ENCODE assay signal across 11 cellular contexts in the genomic region with DNA sequence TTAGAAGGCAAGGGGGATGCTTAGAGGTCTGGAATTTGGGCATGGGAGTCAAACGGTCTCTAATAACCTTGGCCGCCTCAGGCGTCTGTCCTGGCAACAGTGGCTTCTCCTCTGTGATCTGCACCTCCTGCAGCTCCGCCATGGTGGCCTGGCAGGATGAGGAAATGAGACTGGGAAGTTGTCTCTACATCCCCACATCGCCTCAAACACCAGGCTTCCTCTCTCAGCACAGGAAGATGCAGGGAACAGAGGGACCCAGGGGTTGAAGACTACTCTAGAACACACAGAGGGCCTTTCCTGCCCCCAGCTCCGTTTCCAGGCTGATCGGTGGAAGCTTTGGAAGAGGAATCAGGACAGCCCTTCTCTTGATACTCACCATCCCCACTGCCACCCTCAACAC. TPM values are rescaled to one million over a fixed set of nuclear protein-coding genes. Genes with fewer than 3 reads are reported as not detected.
A peak's percentile ranks its signal among the peaks of the same experiment; 100 is the strongest.
DNase-seq lines count a peak whose midpoint lies in the region; ATAC-seq, FAIRE-seq and TF ChIP-seq lines count a peak whose summit lies in the region.
"Had no signal": no experiment of that assay in that cellular context is flagged by ENCODE, and none has a peak within 500 bp of the region (broad histone marks: within the 10 kb centered on the region; RNA-seq: fewer than 3 reads in every experiment).

No MANE protein-coding gene starts in this region.

- DNase-seq in C1 segment of cervical spinal cord (lab: John Stamatoyannopoulos, UW) = peak in 8 of 14 donors; percentile 13 to 53 (median 32)
- DNase-seq in WTC11 (ENCODE audit: low spot score) = no peak
- DNase-seq in kidney = no peak
- DNase-seq in psoas muscle = peak in 1 of 2 donors; percentile 69
- no peak for DNase-seq in iPS-NIHi7 (ENCODE audit: extremely low spot score)
- no peak for DNase-seq in H4 (ENCODE audit: low spot score)
- DNase-seq in superior temporal gyrus (ENCODE audit: extremely low spot score) = no peak
- DNase-seq: NCI-H2081; stimulated activated CD8-positive, alpha-beta memory T cell treated with anti-CD3 and anti-CD28 coated beads, Interleukin-4, amount 100 ng/mL, for 48 hours had no signal

- ATAC-seq in WTC11 (no peak), psoas muscle (no peak), GM18520 (IDR thresholded peaks at IDR 0.05; ENCODE audit: unreplicated experiment) (no peak)
- ATAC-seq: Panc1 had no signal

- H3K27me3 ChIP-seq in psoas muscle (ENCODE audit: insufficient read depth in 3 of 3, low read length in 2 of 3) = no peaks in the 10 kb centered on the region

- no peak for FAIRE-seq in kidney (lab: Jason Lieb, UNC)

- H3K4me1 Mint-ChIP-seq in WTC11 = peaks cover 39% of the 10 kb centered on the region

- H3K9ac ChIP-seq in kidney (ENCODE audit: low read length in 2 of 2) = peak overlapping the region in 1 of 2 donors; percentile 60

- intact Hi-C loops in kidney (cut with DNase I) = no loop called here
- intact Hi-C loops in psoas muscle (cut with DNase I) = no loop called here

- 6 to 12% (median 11%) methylated on average over 7 of the region's 7 CpGs for WGBS in psoas muscle, 3 donors

- peaks cover 6% of the 10 kb centered on the region; the same call in 1 of the 2 replicates for H3K36me3 Mint-ChIP-seq in WTC11

- no peak overlapping the region for H3K27ac Mint-ChIP-seq in WTC11

- H3K36me3 ChIP-seq in kidney (ENCODE audit: control insufficient read depth in 1 of 2, insufficient read depth in 2 of 2, low read length in 2 of 2) = peaks cover 14 to 16% of the 10 kb centered on the region in 2 donors
- H3K36me3 ChIP-seq in psoas muscle (ENCODE audit: insufficient read depth in 1 of 2, low read depth in 1 of 2) = peaks cover 2 to 46% of the 10 kb centered on the region in 2 donors

- POLR2A ChIA-PET in WTC11 (lab: Charles Lee) = interaction anchor here (1.1 to 2.3 kb wide), 3 partner anchors 8 to 48 kb away, joined by 3 to 7 read pairs (median 4); no protein-coding TSS in a partner anchor

- H3K27me3 Mint-ChIP-seq in WTC11 (ENCODE audit: low read depth) = peaks cover 35% of the 10 kb centered on the region

- CTCF ChIA-PET in WTC11 (lab: Charles Lee) = interaction anchor here (1.0 to 3.0 kb wide), 6 partner anchors 8 to 69 kb away, joined by 4 to 57 read pairs (median 8); no protein-coding TSS in a partner anchor

- TF ChIP-seq CTCF in WTC11 (IDR thresholded peaks at IDR 0.05) = no peak
- no peak for TF ChIP-seq CTCF in kidney (IDR thresholded peaks at IDR 0.05; ENCODE audit: borderline replicate concordance, extremely low read depth, insufficient read depth)
- no peak for TF ChIP-seq CTCF in psoas muscle (IDR thresholded peaks at IDR 0.05)

- no peaks in the 10 kb centered on the region for H3K9me3 ChIP-seq in kidney (ENCODE audit: control insufficient read depth in 1 of 2, low read length in 2 of 2)
- H3K9me3 ChIP-seq in psoas muscle = no peaks in the 10 kb centered on the region

- H3K4me1 ChIP-seq in kidney (ENCODE audit: control insufficient read depth in 1 of 2, insufficient read depth in 1 of 2, low read depth in 1 of 2, low read length in 2 of 2) = peaks cover 5 to 8% of the 10 kb centered on the region in 2 donors
- peaks cover 68% of the 10 kb centered on the region for H3K4me1 ChIP-seq in psoas muscle

- H3K9me3 Mint-ChIP-seq in WTC11 = no peaks in the 10 kb centered on the region

- H3K4me3 Mint-ChIP-seq in WTC11 = peak overlapping the region; percentile 79; the same call in 1 of the 2 replicates

- H3K4me3 ChIP-seq in kidney (ENCODE audit: low read length in 2 of 2) (peak overlapping the region; percentile 67 to 68), psoas muscle (peak overlapping the region; percentile 98)

- H3K27ac ChIP-seq in kidney (ENCODE audit: low read depth in 2 of 2, low read length in 2 of 2) = peak overlapping the region; percentile 43 to 83
- peak overlapping the region; percentile 98 for H3K27ac ChIP-seq in psoas muscle

TF ChIP-seq in WTC11, 78 proteins besides CTCF, POLR2A, EP300 and RAD21:
- TF ChIP-seq TCF7 (CRISPR knock-in tag; IDR thresholded peaks at IDR 0.05; ENCODE audit: low read depth) (no peak), RELA (CRISPR knock-in tag; IDR thresholded peaks at IDR 0.05; ENCODE audit: borderline replicate concordance) (no peak), NFATC4 (CRISPR knock-in tag; IDR thresholded peaks at IDR 0.05) (no peak), NR2C2 (CRISPR knock-in tag; IDR thresholded peaks at IDR 0.05) (no peak)
- TF ChIP-seq, protein P1, sequence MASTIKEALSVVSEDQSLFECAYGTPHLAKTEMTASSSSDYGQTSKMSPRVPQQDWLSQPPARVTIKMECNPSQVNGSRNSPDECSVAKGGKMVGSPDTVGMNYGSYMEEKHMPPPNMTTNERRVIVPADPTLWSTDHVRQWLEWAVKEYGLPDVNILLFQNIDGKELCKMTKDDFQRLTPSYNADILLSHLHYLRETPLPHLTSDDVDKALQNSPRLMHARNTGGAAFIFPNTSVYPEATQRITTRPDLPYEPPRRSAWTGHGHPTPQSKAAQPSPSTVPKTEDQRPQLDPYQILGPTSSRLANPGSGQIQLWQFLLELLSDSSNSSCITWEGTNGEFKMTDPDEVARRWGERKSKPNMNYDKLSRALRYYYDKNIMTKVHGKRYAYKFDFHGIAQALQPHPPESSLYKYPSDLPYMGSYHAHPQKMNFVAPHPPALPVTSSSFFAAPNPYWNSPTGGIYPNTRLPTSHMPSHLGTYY (CRISPR knock-in tag; IDR thresholded peaks at IDR 0.05) = no peak
- TF ChIP-seq, protein P2, sequence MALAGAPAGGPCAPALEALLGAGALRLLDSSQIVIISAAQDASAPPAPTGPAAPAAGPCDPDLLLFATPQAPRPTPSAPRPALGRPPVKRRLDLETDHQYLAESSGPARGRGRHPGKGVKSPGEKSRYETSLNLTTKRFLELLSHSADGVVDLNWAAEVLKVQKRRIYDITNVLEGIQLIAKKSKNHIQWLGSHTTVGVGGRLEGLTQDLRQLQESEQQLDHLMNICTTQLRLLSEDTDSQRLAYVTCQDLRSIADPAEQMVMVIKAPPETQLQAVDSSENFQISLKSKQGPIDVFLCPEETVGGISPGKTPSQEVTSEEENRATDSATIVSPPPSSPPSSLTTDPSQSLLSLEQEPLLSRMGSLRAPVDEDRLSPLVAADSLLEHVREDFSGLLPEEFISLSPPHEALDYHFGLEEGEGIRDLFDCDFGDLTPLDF (CRISPR knock-in tag; IDR thresholded peaks at IDR 0.05) = no peak
- TF ChIP-seq, protein P3, sequence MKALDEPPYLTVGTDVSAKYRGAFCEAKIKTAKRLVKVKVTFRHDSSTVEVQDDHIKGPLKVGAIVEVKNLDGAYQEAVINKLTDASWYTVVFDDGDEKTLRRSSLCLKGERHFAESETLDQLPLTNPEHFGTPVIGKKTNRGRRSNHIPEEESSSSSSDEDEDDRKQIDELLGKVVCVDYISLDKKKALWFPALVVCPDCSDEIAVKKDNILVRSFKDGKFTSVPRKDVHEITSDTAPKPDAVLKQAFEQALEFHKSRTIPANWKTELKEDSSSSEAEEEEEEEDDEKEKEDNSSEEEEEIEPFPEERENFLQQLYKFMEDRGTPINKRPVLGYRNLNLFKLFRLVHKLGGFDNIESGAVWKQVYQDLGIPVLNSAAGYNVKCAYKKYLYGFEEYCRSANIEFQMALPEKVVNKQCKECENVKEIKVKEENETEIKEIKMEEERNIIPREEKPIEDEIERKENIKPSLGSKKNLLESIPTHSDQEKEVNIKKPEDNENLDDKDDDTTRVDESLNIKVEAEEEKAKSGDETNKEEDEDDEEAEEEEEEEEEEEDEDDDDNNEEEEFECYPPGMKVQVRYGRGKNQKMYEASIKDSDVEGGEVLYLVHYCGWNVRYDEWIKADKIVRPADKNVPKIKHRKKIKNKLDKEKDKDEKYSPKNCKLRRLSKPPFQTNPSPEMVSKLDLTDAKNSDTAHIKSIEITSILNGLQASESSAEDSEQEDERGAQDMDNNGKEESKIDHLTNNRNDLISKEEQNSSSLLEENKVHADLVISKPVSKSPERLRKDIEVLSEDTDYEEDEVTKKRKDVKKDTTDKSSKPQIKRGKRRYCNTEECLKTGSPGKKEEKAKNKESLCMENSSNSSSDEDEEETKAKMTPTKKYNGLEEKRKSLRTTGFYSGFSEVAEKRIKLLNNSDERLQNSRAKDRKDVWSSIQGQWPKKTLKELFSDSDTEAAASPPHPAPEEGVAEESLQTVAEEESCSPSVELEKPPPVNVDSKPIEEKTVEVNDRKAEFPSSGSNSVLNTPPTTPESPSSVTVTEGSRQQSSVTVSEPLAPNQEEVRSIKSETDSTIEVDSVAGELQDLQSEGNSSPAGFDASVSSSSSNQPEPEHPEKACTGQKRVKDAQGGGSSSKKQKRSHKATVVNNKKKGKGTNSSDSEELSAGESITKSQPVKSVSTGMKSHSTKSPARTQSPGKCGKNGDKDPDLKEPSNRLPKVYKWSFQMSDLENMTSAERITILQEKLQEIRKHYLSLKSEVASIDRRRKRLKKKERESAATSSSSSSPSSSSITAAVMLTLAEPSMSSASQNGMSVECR (CRISPR knock-in tag; IDR thresholded peaks at IDR 0.05; ENCODE audit: borderline replicate concordance) = no peak

RNA-seq across cellular contexts. Expression of a gene that starts 1.7 kb away (rescaled TPM):
- total RNA-seq in WTC11 (2021) = 28.5 to 32.2 TPM (median 30.1 TPM) in 3 replicates
- 86.2 TPM for total RNA-seq in kidney
- 209 TPM for polyA plus RNA-seq in kidney (ENCODE audit: insufficient read depth, low read depth, low replicate concordance)
- total RNA-seq in psoas muscle = 100 to 1,000 TPM; 552 to 931 (median 770) TPM
- 1,000 to 10,000 TPM in 1 of 3 donors, 100 to 1,000 TPM in 2; 328 to 2,087 (median 762) TPM for polyA plus RNA-seq in psoas muscle
- 1.3 and 8.5 TPM in 2 replicates for total RNA-seq in H4 (2014; rRNA removed; shearing (Covaris generic))

RNA-seq across cellular contexts. Expression of a gene that starts 6.8 kb away (rescaled TPM):
- 0.35 to 0.60 TPM in 2 of 3 replicates, not detected in the other for total RNA-seq in WTC11 (2021)
- total RNA-seq in kidney = not detected
- 1.3 TPM for polyA plus RNA-seq in kidney (ENCODE audit: insufficient read depth, low read depth, low replicate concordance)
- 1 to 10 TPM in 3 of 4 donors, under 1 TPM in 1; 0.90 to 3.2 (median 2.5) TPM for total RNA-seq in psoas muscle
- polyA plus RNA-seq in psoas muscle = 1 to 10 TPM in 2 of 3 donors, not detected in 1; 1.3 to 2.0 TPM
- total RNA-seq in H4 (2014; rRNA removed; shearing (Covaris generic)) = not detected in 2 replicates

RNA-seq across cellular contexts. Expression of a gene that starts 11.4 kb away (rescaled TPM):
- total RNA-seq in WTC11 (2021) = not detected in 3 replicates
- not detected for total RNA-seq in kidney
- polyA plus RNA-seq in kidney (ENCODE audit: insufficient read depth, low read depth, low replicate concordance) = not detected
- total RNA-seq in psoas muscle = not detected
- polyA plus RNA-seq in psoas muscle = under 1 TPM in 1 of 3 donors, not detected in 2; 0.05 TPM
- not detected in 2 replicates for total RNA-seq in H4 (2014; rRNA removed; shearing (Covaris generic))

RNA-seq across cellular contexts. Expression of a gene that starts 19.0 kb away (rescaled TPM):
- not detected in 3 replicates for total RNA-seq in WTC11 (2021)
- total RNA-seq in kidney = not detected
- polyA plus RNA-seq in kidney (ENCODE audit: insufficient read depth, low read depth, low replicate concordance) = not detected
- under 1 TPM; 0.15 to 0.43 (median 0.28) TPM for total RNA-seq in psoas muscle
- polyA plus RNA-seq in psoas muscle = 1 to 10 TPM in 1 of 3 donors, under 1 TPM in 1, not detected in 1; 0.73 to 1.9 TPM
- total RNA-seq in H4 (2014; rRNA removed; shearing (Covaris generic)) = not detected in 2 replicates

RNA-seq across cellular contexts. Expression of a gene that starts 24.1 kb away (rescaled TPM):
- total RNA-seq in WTC11 (2021) (0.14 TPM in 1 of 3 replicates, not detected in the others), kidney (not detected), psoas muscle (not detected)
- polyA plus RNA-seq in kidney (ENCODE audit: insufficient read depth, low read depth, low replicate concordance) (not detected), psoas muscle (under 1 TPM in 1 of 3 donors, not detected in 2; 0.04 TPM)
- total RNA-seq in H4 (2014; rRNA removed; shearing (Covaris generic)) = not detected in 2 replicates

Comparison
In these comparisons a context has a peak if more than half of its experiments do, and no peak if none do; other contexts are left out.
1. DNase-seq: peak in C1 segment of cervical spinal cord (8 of 14); none in WTC11 (single experiment), kidney (single experiment), iPS-NIHi7 (single experiment), H4 (single experiment) and superior temporal gyrus (single experiment).